1 cellular context compared by ENCODE assay signal in genomic region chr6:11495565-11496145, GRCh38.
A peak's percentile ranks its signal among the peaks of the same experiment; 100 is the strongest.
TF ChIP-seq lines count a peak whose summit lies in the region.

No MANE protein-coding gene starts in this region.

TF ChIP-seq in GM12878, 131 proteins besides CTCF, POLR2A, EP300 and RAD21:
- TF ChIP-seq ZNF592 (IDR thresholded peaks at IDR 0.05) (peak; percentile 95), TARDBP (IDR thresholded peaks at IDR 0.05; ENCODE audit: borderline replicate concordance) (no peak), ZBTB4 (CRISPR knock-in tag; IDR thresholded peaks at IDR 0.05) (0 out of 2 replicates have a peak, but pooled peaks have one; percentile 43), RB1 (IDR thresholded peaks at IDR 0.05; ENCODE audit: borderline replicate concordance) (no peak), SMAD1 (IDR thresholded peaks at IDR 0.05; ENCODE audit: low read depth, partially characterized antibody) (peak; percentile 8), ZBTB11 (CRISPR knock-in tag; IDR thresholded peaks at IDR 0.05) (no peak), ZNF687 (IDR thresholded peaks at IDR 0.05) (peak; percentile 46; the same call in 1 of the 2 replicates)
TF ChIP-seq in GM12878: peak in this region for 4.
